ENCODE assay signal across 8 cellular contexts in genomic region chr2:11377915-11378649, GRCh38. TPM values are rescaled to one million over a fixed set of nuclear protein-coding genes. Genes with fewer than 3 reads are reported as not detected.
DNase-seq lines count a peak whose midpoint lies in the region; ATAC-seq and TF ChIP-seq lines count a peak whose summit lies in the region.

No MANE protein-coding gene starts in this region.

- in situ Hi-C loops in KBM-7 (cut with MboI; ENCODE audit: low pct_unique_long_range_greater_than_20kb, low sequenced_read_pairs), result no loop called here

- 55% methylated on average over 14 of the region's 14 CpGs for whole genome bisulfite sequencing in prostate gland

- H3K36me3 ChIP-seq in prostate gland, result no peaks in the 10 kb centered on the region

- TF ChIP-seq CTCF in cardiac fibroblast (IDR thresholded peaks at IDR 0.05; ENCODE audit: low read depth, low read length) (no peak), prostate gland (IDR thresholded peaks at IDR 0.05) (no peak)

- no peak for TF ChIP-seq POLR2A in prostate gland (IDR thresholded peaks at IDR 0.05)

- no peaks in the 10 kb centered on the region for H3K4me1 ChIP-seq in prostate gland (replicated peaks)

- DNase-seq in cardiac fibroblast (ENCODE audit: low read depth in 2 of 2), result peak; percentile 53 to 70
- no peak for DNase-seq in prostate gland (ENCODE audit: low spot score)
- DNase-seq in NCI-H510A treated with DMSO at 0.1 percent for 48 hours (lab: John Stamatoyannopoulos, UW), result no peak
- DNase-seq in glomerular visceral epithelial cell (ENCODE audit: extremely low spot score), result no peak
- DNase-seq in KBM-7, result no peak
- DNase-seq in sciatic nerve (ENCODE audit: low spot score), result no peak

- ATAC-seq in GM18907 (IDR thresholded peaks at IDR 0.05; ENCODE audit: unreplicated experiment), result peak; percentile 92
- ATAC-seq in HG02981 (IDR thresholded peaks at IDR 0.05; ENCODE audit: unreplicated experiment), result peak; percentile 92
- ATAC-seq in sciatic nerve, result no peak

- intact Hi-C loops in prostate gland (cut with DNase I) (no loop called here), sciatic nerve (cut with DNase I) (no loop called here)

- no peaks in the 10 kb centered on the region for H3K27me3 ChIP-seq in prostate gland (replicated peaks; ENCODE audit: insufficient read depth)

- H3K27ac ChIP-seq in prostate gland, result peak overlapping the region; percentile 45 to 56

- H3K9me3 ChIP-seq in prostate gland, result no peaks in the 10 kb centered on the region

- peak overlapping the region in 1 of 2 donors; percentile 24 for H3K4me3 ChIP-seq in cardiac fibroblast (replicated peaks in 1 of 2; ENCODE audit: low read depth in 2 of 2, low read length in 2 of 2)
- no peak overlapping the region for H3K4me3 ChIP-seq in prostate gland

RNA-seq across cellular contexts. Expression of gene ROCK2, which starts 33.6 kb away (rescaled TPM):
- total RNA-seq in prostate gland (10 to 100 TPM; 29.6 to 32.2 TPM), sciatic nerve (91.6 TPM)

Comparison
In these comparisons a context has a peak if more than half of its experiments do, and no peak if none do; other contexts are left out.
1. DNase-seq: peak in cardiac fibroblast (2 of 2); none in prostate gland (single experiment), NCI-H510A treated with DMSO at 0.1 percent for 48 hours (single experiment), glomerular visceral epithelial cell (single experiment), KBM-7 (single experiment) and sciatic nerve (single experiment).